In genomic region chr15:92938387-92938786, GRCh38 we compare ENCODE assay signal across 1 cellular context.
TF ChIP-seq lines count a peak whose summit lies in the region.

No MANE protein-coding gene starts in this region.

TF ChIP-seq in neural cell, 6 proteins besides CTCF, POLR2A, EP300 and RAD21 (continued from another document):
- no peak for TF ChIP-seq TAF1 (IDR thresholded peaks at IDR 0.05; ENCODE audit: low read depth)
TF ChIP-seq in neural cell: peak in this region for 0.
